ENCODE assay signal across 8 cellular contexts in genomic region chr7:65477326-65477725, GRCh38.
A peak's percentile ranks its signal among the peaks of the same experiment; 100 is the strongest.
DNase-seq lines count a peak whose midpoint lies in the region; ATAC-seq and TF ChIP-seq lines count a peak whose summit lies in the region.

No MANE protein-coding gene starts in this region.

- peaks cover 34% of the 10 kb centered on the region for H3K27me3 Mint-ChIP-seq in neural crest cell (ENCODE audit: low read depth)

- H3K4me1 Mint-ChIP-seq in neural crest cell: peaks cover 8% of the 10 kb centered on the region

- peaks cover 10% of the 10 kb centered on the region for H3K9me3 Mint-ChIP-seq in neural crest cell

- DNase-seq in NCI-H82 (lab: John Stamatoyannopoulos, UW): peak; percentile 68
- no peak for DNase-seq in NCI-H82 treated with DMSO at 0.1 percent for 48 hours (lab: John Stamatoyannopoulos, UW; ENCODE audit: unreplicated experiment)
- DNase-seq in NCI-H146 (lab: John Stamatoyannopoulos, UW): peak; percentile 55
- peak; percentile 33 for DNase-seq in amniotic epithelial cell (ENCODE audit: low read depth)
- peak; percentile 21 for DNase-seq in neural crest cell (ENCODE audit: low read depth, low spot score)
- DNase-seq in stimulated activated CD4-positive, alpha-beta T cell treated with anti-CD3 and anti-CD28 coated beads, Interleukin-1b, Interleukin-23, amount 100 ng/mL, for 48 hours: no peak

- TF ChIP-seq CTCF in neural crest cell (conservative IDR thresholded peaks at IDR 0.05): peak; percentile 55

- no peak overlapping the region for H3K4me3 Mint-ChIP-seq in neural crest cell

- ATAC-seq in GM18861 (IDR thresholded peaks at IDR 0.05; ENCODE audit: unreplicated experiment) (no peak), HG02610 (IDR thresholded peaks at IDR 0.05; ENCODE audit: unreplicated experiment) (no peak)

- H3K36me3 Mint-ChIP-seq in neural crest cell (ENCODE audit: low read depth): peaks cover 3% of the 10 kb centered on the region

- no peak overlapping the region for H3K27ac Mint-ChIP-seq in neural crest cell (ENCODE audit: unreplicated experiment)

Comparison
In these comparisons a context has a peak if more than half of its experiments do, and no peak if none do; other contexts are left out.
1. DNase-seq: peak in NCI-H82 (single experiment), NCI-H146 (single experiment), amniotic epithelial cell (single experiment) and neural crest cell (single experiment); none in NCI-H82 treated with DMSO at 0.1 percent for 48 hours (single experiment) and stimulated activated CD4-positive, alpha-beta T cell treated with anti-CD3 and anti-CD28 coated beads, Interleukin-1b, Interleukin-23, amount 100 ng/mL, for 48 hours (single experiment).